Comparison of ENCODE assay signal across 23 cellular contexts in the genomic region with DNA sequence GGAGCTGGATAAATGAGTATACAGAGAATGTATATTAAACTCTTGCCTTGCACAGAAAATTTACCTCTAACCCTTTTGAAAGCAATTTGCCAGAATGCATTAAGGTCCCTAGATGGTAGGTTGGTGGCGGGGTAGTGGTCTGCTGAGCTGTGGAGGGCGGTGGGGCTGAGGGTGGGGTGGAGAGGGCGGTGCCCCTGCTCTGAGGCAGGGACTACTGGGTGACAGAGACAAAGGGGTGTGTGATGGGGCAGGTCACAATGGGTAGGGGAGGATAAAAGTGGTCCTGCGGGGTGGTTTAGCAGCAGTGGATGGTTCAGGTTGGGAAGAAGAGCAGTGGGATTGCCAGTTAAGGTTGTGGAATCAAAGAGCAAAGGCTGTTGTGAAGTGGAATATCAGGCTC. TPM values are rescaled to one million over a fixed set of nuclear protein-coding genes. Genes with fewer than 3 reads are reported as not detected.
DNase-seq lines count a peak whose midpoint lies in the region; ATAC-seq, FAIRE-seq and TF ChIP-seq lines count a peak whose summit lies in the region.
"Had no signal": no experiment of that assay in that cellular context is flagged by ENCODE, and none has a peak within 500 bp of the region (broad histone marks: within the 10 kb centered on the region; RNA-seq: fewer than 3 reads in every experiment).

A gene (plus strand): TSS at position 301 of the 400 bp plus-strand sequence. CDS start 422 bp downstream, outside the sequence.

- H3K27ac ChIP-seq in H1 (ENCODE audit: low read depth, low read length) (no peak within 1 kb of the TSS), GM23338 (ENCODE audit: low read depth) (no peak within 1 kb of the TSS), tibial artery (no peak within 1 kb of the TSS)

- H3K18ac ChIP-seq in H1 (ENCODE audit: extremely low read depth, low read length) = no peak within 1 kb of the TSS; the same call in 1 of the 2 replicates

- H3K79me2 ChIP-seq in H1 (ENCODE audit: control insufficient read depth in 1 of 2, insufficient read depth in 2 of 2, low read length in 2 of 2) = no peaks in the 10 kb centered on the region
- H3K79me2 ChIP-seq in GM23338 (replicated peaks; ENCODE audit: insufficient read depth) = no peaks in the 10 kb centered on the region

- no peak within 1 kb of the TSS for H2BK15ac ChIP-seq in H1 (ENCODE audit: low read length)

- peak; percentile 49 for ATAC-seq in stimulated activated memory B cell treated with anti-CD40 and anti-IgM and Interleukin-4, amounts not matched to agents 10 μg/mL and 1 μg/mL and 100 μg/mL, for 72 hours
- ATAC-seq in GM23338 (no peak), HG03280 (IDR thresholded peaks at IDR 0.05; ENCODE audit: unreplicated experiment) (no peak)
- ATAC-seq: HCT116 had no signal

- no peak within 1 kb of the TSS for H3K4ac ChIP-seq in H1 (replicated peaks; ENCODE audit: insufficient read length, low read depth, low read length)

- H3F3A ChIP-seq in GM23338 (replicated peaks; ENCODE audit: low read depth) = no peaks in the 10 kb centered on the region

- 92% methylated on average over 4 of the region's 4 CpGs; no CpG with 5 or more reads in 1 of the 2 experiments for WGBS in H1 (ENCODE audit: extremely low coverage in 1 of 2, insufficient coverage in 1 of 2, insufficient read length in 1 of 2, insufficient replicate concordance in 2 of 2, low coverage in 1 of 2, low lambda C conversion rate in 2 of 2, missing lambda C conversion rate in 1 of 2), 2 experiments

- H3K36me3 Mint-ChIP-seq in stimulated activated memory B cell treated with anti-CD40 and anti-IgM and Interleukin-4, amounts not matched to agents 10 μg/mL and 1 μg/mL and 100 μg/mL, for 72 hours = no peaks in the 10 kb centered on the region
- H3K36me3 Mint-ChIP-seq in GM23338 (ENCODE audit: low read depth) = no peaks in the 10 kb centered on the region
- H3K36me3 Mint-ChIP-seq: CD4-positive, alpha-beta memory T cell had no signal

- no peak for TF ChIP-seq EP300 in H1 (IDR thresholded peaks at IDR 0.05; ENCODE audit: borderline replicate concordance in 1 of 2, low read depth in 2 of 2, low read length in 2 of 2)

- 0 out of 2 replicates have a peak, but pooled peaks cover 2% of the 10 kb centered on the region for H3K9me2 ChIP-seq in GM23338 (ENCODE audit: insufficient read depth)

- no peaks in the 10 kb centered on the region for H3K4me1 Mint-ChIP-seq in stimulated activated memory B cell treated with anti-CD40 and anti-IgM and Interleukin-4, amounts not matched to agents 10 μg/mL and 1 μg/mL and 100 μg/mL, for 72 hours
- peaks cover 3% of the 10 kb centered on the region; the same call in 2 of the 3 replicates for H3K4me1 Mint-ChIP-seq in GM23338
- H3K4me1 Mint-ChIP-seq: CD4-positive, alpha-beta memory T cell had no signal

- POLR2A ChIA-PET in H1 (lab: Charles Lee; ENCODE audit: partially characterized antibody) = no interaction called here

- H4K8ac ChIP-seq in H1 (ENCODE audit: extremely low read depth, insufficient read depth, low read length) = no peak within 1 kb of the TSS

- no peak within 1 kb of the TSS for H2BK120ac ChIP-seq in H1 (replicated peaks; ENCODE audit: low read depth, low read length)

- H4K20me1 ChIP-seq in H1 (replicated peaks in 1 of 2; ENCODE audit: control insufficient read depth in 1 of 2, insufficient read depth in 2 of 2, low read length in 2 of 2) (no peaks in the 10 kb centered on the region), GM23338 (replicated peaks; ENCODE audit: insufficient read depth) (no peaks in the 10 kb centered on the region)

- H2BK20ac ChIP-seq in H1 (ENCODE audit: low read length) = no peak within 1 kb of the TSS

- H3K9ac ChIP-seq in H1 (replicated peaks in 1 of 4; ENCODE audit: extremely low read depth in 1 of 4, low read depth in 3 of 4, low read length in 3 of 4) = no peak within 1 kb of the TSS

- TF ChIP-seq RAD21 in H1 (IDR thresholded peaks at IDR 0.05 in 1 of 2, conservative IDR thresholded peaks at IDR 0.05 in 1 of 2; ENCODE audit: low read depth in 2 of 2, low read length in 2 of 2) = no peak

- no peak for FAIRE-seq in H1 (lab: Jason Lieb, UNC)
- FAIRE-seq: GM12891, GM18507 had no signal

- no peak within 1 kb of the TSS for H2BK5ac ChIP-seq in H1 (ENCODE audit: low read depth, low read length)

- H3K14ac ChIP-seq in H1 (ENCODE audit: insufficient read length) = no peak within 1 kb of the TSS

- TF ChIP-seq POLR2A in H1 (IDR thresholded peaks at IDR 0.05; ENCODE audit: control extremely low read depth in 1 of 2, low read depth in 2 of 2, low read length in 2 of 2) = no peak

- H3K23ac ChIP-seq in H1 (ENCODE audit: insufficient read length) = no peak within 1 kb of the TSS

- no peaks in the 10 kb centered on the region for H3K9me3 ChIP-seq in H1 (ENCODE audit: insufficient read depth in 2 of 2, low read depth in 1 of 2, low read length in 1 of 2)
- no peaks in the 10 kb centered on the region for H3K9me3 ChIP-seq in tibial artery

- H3K36me3 ChIP-seq in H1 (ENCODE audit: control insufficient read depth in 2 of 4, insufficient read depth in 4 of 4, low read length in 3 of 4) = no peaks in the 10 kb centered on the region
- no peaks in the 10 kb centered on the region for H3K36me3 ChIP-seq in GM23338 (ENCODE audit: insufficient read depth)
- H3K36me3 ChIP-seq in tibial artery = peaks cover 0 to 21% (median 13%) of the 10 kb centered on the region in 3 donors

- no peak within 1 kb of the TSS for H3K4me3 ChIP-seq in H1 (ENCODE audit: extremely low read depth in 1 of 4, insufficient read depth in 2 of 4, low read depth in 3 of 4, low read length in 4 of 4)
- H3K4me3 ChIP-seq in GM23338 = no peak within 1 kb of the TSS
- no peak within 1 kb of the TSS for H3K4me3 ChIP-seq in tibial artery

- H3K4me3 Mint-ChIP-seq in stimulated activated memory B cell treated with anti-CD40 and anti-IgM and Interleukin-4, amounts not matched to agents 10 μg/mL and 1 μg/mL and 100 μg/mL, for 72 hours = no peak within 1 kb of the TSS
- H3K4me3 Mint-ChIP-seq in GM23338 = no peak within 1 kb of the TSS
- H3K4me3 Mint-ChIP-seq: CD4-positive, alpha-beta memory T cell; H9 had no signal

- DNase-seq in 8988T (peak; percentile 3), H1 (ENCODE audit: low read depth in 1 of 2, low spot score in 2 of 2) (no peak), GM23338 (ENCODE audit: low spot score) (no peak), tibial artery (no peak)
- DNase-seq: C1 segment of cervical spinal cord; Calu3; CD4-positive, alpha-beta memory T cell; COR-L47; DMS53; DMS79 treated with DMSO at 0.1 percent for 48 hours; GF-D8; H9 had no signal

- intact Hi-C loops in tibial artery (cut with DNase I; ENCODE audit: low total_unique reads) = no loop called here

- peak within 1 kb of the TSS; percentile 60; the same call in 1 of the 2 replicates for H2BK12ac ChIP-seq in H1 (ENCODE audit: low read depth, low read length)

- no peak within 1 kb of the TSS for H3K27ac Mint-ChIP-seq in stimulated activated memory B cell treated with anti-CD40 and anti-IgM and Interleukin-4, amounts not matched to agents 10 μg/mL and 1 μg/mL and 100 μg/mL, for 72 hours
- H3K27ac Mint-ChIP-seq in GM23338 = no peak within 1 kb of the TSS; the same call in 1 of the 2 replicates
- H3K27ac Mint-ChIP-seq: CD4-positive, alpha-beta memory T cell had no signal

- H3K4me2 ChIP-seq in H1 (ENCODE audit: insufficient read depth in 1 of 2, low read depth in 2 of 2, low read length in 2 of 2) (no peak within 1 kb of the TSS; a peak in 1 of 4 replicates), GM23338 (no peak within 1 kb of the TSS)

- no peaks in the 10 kb centered on the region for H3K27me3 Mint-ChIP-seq in stimulated activated memory B cell treated with anti-CD40 and anti-IgM and Interleukin-4, amounts not matched to agents 10 μg/mL and 1 μg/mL and 100 μg/mL, for 72 hours
- H3K27me3 Mint-ChIP-seq in GM23338 (ENCODE audit: insufficient read depth, low read depth, poor library complexity) = no peaks in the 10 kb centered on the region
- H3K27me3 Mint-ChIP-seq: CD4-positive, alpha-beta memory T cell had no signal

- H3K23me2 ChIP-seq in H1 (ENCODE audit: low read depth, low read length) = no peaks in the 10 kb centered on the region

- H2AFZ ChIP-seq in H1 (ENCODE audit: low read length) (no peak within 1 kb of the TSS), GM23338 (no peak within 1 kb of the TSS)

- peak within 1 kb of the TSS; percentile 69 for H4K91ac ChIP-seq in H1 (replicated peaks; ENCODE audit: insufficient read length, low read length)

- H3K79me1 ChIP-seq in H1 (ENCODE audit: low read depth, low read length) = no peaks in the 10 kb centered on the region

- TF ChIP-seq CTCF in H1 (IDR thresholded peaks at IDR 0.05; ENCODE audit: control extremely low read depth in 1 of 3, insufficient read depth in 1 of 3, low read depth in 1 of 3, low read length in 3 of 3) = no peak
- no peak for TF ChIP-seq CTCF in GM23338 (conservative IDR thresholded peaks at IDR 0.05; ENCODE audit: low read depth in 2 of 2)
- no peak for TF ChIP-seq CTCF in tibial artery (IDR thresholded peaks at IDR 0.05)

- H2AK5ac ChIP-seq in H1 (ENCODE audit: low read depth, low read length) = no peak within 1 kb of the TSS

- H3K4me1 ChIP-seq in H1 (replicated peaks in 1 of 4; ENCODE audit: control insufficient read depth in 3 of 4, insufficient read depth in 4 of 4, low read length in 3 of 4) (no peaks in the 10 kb centered on the region), GM23338 (ENCODE audit: insufficient read depth) (no peaks in the 10 kb centered on the region), tibial artery (no peaks in the 10 kb centered on the region)

- no peaks in the 10 kb centered on the region for H3K9me3 Mint-ChIP-seq in stimulated activated memory B cell treated with anti-CD40 and anti-IgM and Interleukin-4, amounts not matched to agents 10 μg/mL and 1 μg/mL and 100 μg/mL, for 72 hours
- H3K9me3 Mint-ChIP-seq in GM23338 = no peaks in the 10 kb centered on the region
- H3K9me3 Mint-ChIP-seq: H9 had no signal

- no peak within 1 kb of the TSS for H3K56ac ChIP-seq in H1 (replicated peaks; ENCODE audit: insufficient read length, low read depth, low read length)

- no peaks in the 10 kb centered on the region for H3K27me3 ChIP-seq in H1 (replicated peaks in 1 of 4; ENCODE audit: control insufficient read depth in 3 of 4, extremely low read depth in 1 of 4, insufficient read depth in 3 of 4, low read length in 3 of 4)
- no peaks in the 10 kb centered on the region for H3K27me3 ChIP-seq in GM23338 (ENCODE audit: insufficient read depth)
- H3K27me3 ChIP-seq in tibial artery = no peaks in the 10 kb centered on the region

- CTCF ChIA-PET in H1 (lab: Charles Lee; ENCODE audit: partially characterized antibody) = interaction anchor here (0.7 to 2.1 kb wide), 4 partner anchors 11 to 649 kb away, joined by 3 to 5 read pairs (median 4); no protein-coding TSS in a partner anchor

- no peak within 1 kb of the TSS for H4K5ac ChIP-seq in H1 (ENCODE audit: insufficient read length, low read depth, low read length)

RNA-seq across cellular contexts. Expression of the gene that starts here (rescaled TPM):
- not detected in 2 replicates for total RNA-seq in H1 (2021; fragmentation: NEBNext Ultra II Directional; extraction: Animal tissue kit (Norgen Biotek cat#: 25700))
- not detected in 2 replicates for polyA plus RNA-seq in H1 (2011; rRNA removed)
- polyA plus RNA-seq in H1 (2011; cell fraction: cytosol; rRNA removed) = not detected
- polyA plus RNA-seq in H1 (2011; cell fraction: nucleus; rRNA removed) = not detected
- polyA plus RNA-seq in H1 (2012, experiment 1 of 2) = not detected in 4 replicates
- not detected for polyA plus RNA-seq in H1 (2012, experiment 2 of 2)
- polyA plus RNA-seq in H1 (2013, experiment 1 of 2) = not detected
- not detected for polyA plus RNA-seq in H1 (2013, experiment 2 of 2)
- polyA minus RNA-seq in H1 (2011; rRNA and poly(A)+ RNA removed) = not detected in 2 replicates
- polyA minus RNA-seq in H1 (2011; cell fraction: cytosol; rRNA and poly(A)+ RNA removed) = not detected
- not detected for polyA minus RNA-seq in H1 (2011; cell fraction: nucleus; rRNA and poly(A)+ RNA removed)
- not detected in 2 replicates for total RNA-seq in GM23338 (2014; rRNA removed; shearing (Covaris generic))
- 0.44 TPM in 1 of 2 replicates, not detected in the other for polyA plus RNA-seq in GM23338 (2016; fragmentation: Nextera tagmentation; extraction: Ambion mirVana)
- total RNA-seq: A172; A673; Calu3; CD4-positive, alpha-beta memory T cell; Daoy; G401; H4; H9 had no signal
- polyA plus RNA-seq: BJ; CD4-positive, alpha-beta memory T cell had no signal
